In genomic region chr2:237671466-237672173, GRCh38 we compare ENCODE assay signal across 25 cellular contexts. TPM values are rescaled to one million over a fixed set of nuclear protein-coding genes. Genes with fewer than 3 reads are reported as not detected.
DNase-seq lines count a peak whose midpoint lies in the region; ATAC-seq and TF ChIP-seq lines count a peak whose summit lies in the region.
"Had no signal": no experiment of that assay in that cellular context is flagged by ENCODE, and none has a peak within 500 bp of the region (broad histone marks: within the 10 kb centered on the region; RNA-seq: fewer than 3 reads in every experiment).

No MANE protein-coding gene starts in this region.

- H3K4me3 Mint-ChIP-seq in endothelial cell (ENCODE audit: unreplicated experiment) = peak overlapping the region; percentile 51
- H3K4me3 Mint-ChIP-seq: activated CD4-positive, alpha-beta memory T cell treated with anti-CD3 and anti-CD28 coated beads, Interleukin-2, amount 10 ng/mL, durations not matched to agents 7 days and 5 days; activated naive CD4-positive, alpha-beta T cell treated with anti-CD3 and anti-CD28 coated beads for 36 hours; CD4-positive, alpha-beta T cell; T-cell had no signal

- TF ChIP-seq CTCF in right atrium auricular region (IDR thresholded peaks at IDR 0.05) (no peak), endothelial cell (IDR thresholded peaks at IDR 0.05; ENCODE audit: unreplicated experiment) (no peak), sigmoid colon (IDR thresholded peaks at IDR 0.05) (no peak), thyroid gland (IDR thresholded peaks at IDR 0.05) (no peak)

- H3K4me1 Mint-ChIP-seq in endothelial cell (ENCODE audit: unreplicated experiment) = peaks cover 47% of the 10 kb centered on the region

- peaks cover 12% of the 10 kb centered on the region for H3K36me3 Mint-ChIP-seq in endothelial cell (ENCODE audit: low read depth, unreplicated experiment)
- H3K36me3 Mint-ChIP-seq: T-cell had no signal

- peak overlapping the region; percentile 76 to 79 for H3K27ac ChIP-seq in right atrium auricular region
- H3K27ac ChIP-seq in sigmoid colon = peak overlapping the region in 3 of 4 donors; percentile 62 to 74 (median 72)
- H3K27ac ChIP-seq in thyroid gland = no peak overlapping the region
- H3K27ac ChIP-seq: hepatocyte, WERI-Rb-1 had no signal

- no peak for ATAC-seq in left cardiac atrium
- ATAC-seq: T-cell had no signal

- H3K9me3 ChIP-seq in right atrium auricular region (no peaks in the 10 kb centered on the region), sigmoid colon (no peaks in the 10 kb centered on the region), thyroid gland (no peaks in the 10 kb centered on the region)

- H3K36me3 ChIP-seq in right atrium auricular region (no peaks in the 10 kb centered on the region), sigmoid colon (no peaks in the 10 kb centered on the region), thyroid gland (no peaks in the 10 kb centered on the region)
- H3K36me3 ChIP-seq: WERI-Rb-1 had no signal

- WGBS in sigmoid colon, 2 donors = 84 to 89% methylated on average over 7 of the region's 7 CpGs
- WGBS in thyroid gland, 2 donors = 82 to 91% methylated on average over 7 of the region's 7 CpGs

- H3K4me3 ChIP-seq in right atrium auricular region (no peak overlapping the region), sigmoid colon (no peak overlapping the region), thyroid gland (replicated peaks in 1 of 3) (no peak overlapping the region)
- H3K4me3 ChIP-seq: hepatocyte had no signal

- intact Hi-C loops in left cardiac atrium (cut with DNase I) = loop anchor here (2.0 to 5.0 kb wide), 2 partner anchors 73 to 76 kb away; no protein-coding TSS in a partner anchor
- intact Hi-C loops in sigmoid colon (cut with DNase I) = loop anchor here (5.0 kb wide), 1 partner anchor 71 kb away; no protein-coding TSS in a partner anchor
- intact Hi-C loops in thyroid gland (cut with DNase I) = loop anchor here (5.0 kb wide), 1 partner anchor 76 kb away; no protein-coding TSS in a partner anchor

- TF ChIP-seq EP300 in sigmoid colon (IDR thresholded peaks at IDR 0.05) = no peak

- H3K27me3 Mint-ChIP-seq in endothelial cell (ENCODE audit: unreplicated experiment) = peaks cover 21% of the 10 kb centered on the region

- H3K4me1 ChIP-seq in right atrium auricular region (peaks cover 0 to 71% of the 10 kb centered on the region in 2 donors), sigmoid colon (peaks cover 0 to 50% (median 39%) of the 10 kb centered on the region in 4 donors), thyroid gland (peaks cover 11 to 25% of the 10 kb centered on the region in 2 donors)

- H3K27ac Mint-ChIP-seq in endothelial cell (ENCODE audit: unreplicated experiment) = no peak overlapping the region
- H3K27ac Mint-ChIP-seq: activated CD4-positive, alpha-beta memory T cell treated with anti-CD3 and anti-CD28 coated beads, Interleukin-2, amount 10 ng/mL, durations not matched to agents 7 days and 5 days; activated naive CD4-positive, alpha-beta T cell treated with anti-CD3 and anti-CD28 coated beads for 36 hours had no signal

- DNase-seq in right atrium auricular region (ENCODE audit: low spot score) = no peak
- DNase-seq in left cardiac atrium = no peak
- DNase-seq in endothelial cell (ENCODE audit: low spot score) = no peak
- peak; percentile 58 for DNase-seq in sigmoid colon
- no peak for DNase-seq in stimulated activated CD8-positive, alpha-beta memory T cell treated with anti-CD3 and anti-CD28 coated beads, Interleukin-4, amount 100 ng/mL, for 48 hours
- DNase-seq in thyroid gland = no peak
- DNase-seq in NCI-H446 (lab: John Stamatoyannopoulos, UW) = no peak
- DNase-seq in NCI-H1092 (lab: John Stamatoyannopoulos, UW) = no peak
- DNase-seq: ACHN; activated CD4-positive, alpha-beta memory T cell treated with anti-CD3 and anti-CD28 coated beads, Interleukin-2, amount 10 ng/mL, durations not matched to agents 7 days and 5 days; activated naive CD4-positive, alpha-beta T cell treated with anti-CD3 and anti-CD28 coated beads for 36 hours; activated T-cell treated with anti-CD3 and anti-CD28 coated beads, Interleukin-2, amount 50 U/mL, for 1 hour; aorta; CD4-positive, alpha-beta T cell; DND-41; GOT3; islet precursor cell; midbrain; NCI-H2029; occipital lobe; SHP77 treated with DMSO at 0.1 percent for 48 hours; stimulated activated CD4-positive, alpha-beta T cell treated with anti-CD3 and anti-CD28 coated beads, Interleukin-4, amount 100 ng/mL, for 1 hour; T-cell; WERI-Rb-1 had no signal

- TF ChIP-seq POLR2A in sigmoid colon (IDR thresholded peaks at IDR 0.05) = no peak
- no peak for TF ChIP-seq POLR2A in thyroid gland (IDR thresholded peaks at IDR 0.05)

- H3K9me3 Mint-ChIP-seq in endothelial cell (ENCODE audit: unreplicated experiment) = no peaks in the 10 kb centered on the region
- H3K9me3 Mint-ChIP-seq: activated CD4-positive, alpha-beta memory T cell treated with anti-CD3 and anti-CD28 coated beads, Interleukin-2, amount 10 ng/mL, durations not matched to agents 7 days and 5 days; activated naive CD4-positive, alpha-beta T cell treated with anti-CD3 and anti-CD28 coated beads for 36 hours; CD4-positive, alpha-beta T cell; T-cell had no signal

- H3K27me3 ChIP-seq in right atrium auricular region (no peaks in the 10 kb centered on the region), sigmoid colon (no peaks in the 10 kb centered on the region), thyroid gland (no peaks in the 10 kb centered on the region)
- H3K27me3 ChIP-seq: hepatocyte had no signal

RNA-seq across cellular contexts. Expression of gene LRRFIP1, which starts 44.2 kb away (rescaled TPM):
- total RNA-seq in right atrium auricular region = 10 to 100 TPM; 71.2 to 88.5 TPM
- total RNA-seq in left cardiac atrium = 10 to 100 TPM; 69.3 to 99.6 TPM
- total RNA-seq in endothelial cell (ENCODE audit: unreplicated experiment) = 105 TPM
- total RNA-seq in sigmoid colon = 100 to 1,000 TPM; 112 to 185 (median 136) TPM
- 10 to 100 TPM; 42.0 to 73.8 (median 63.3) TPM for polyA plus RNA-seq in sigmoid colon
- total RNA-seq in thyroid gland = 100 to 1,000 TPM in 2 of 4 donors, 10 to 100 TPM in 2; 76.1 to 113 (median 96.6) TPM

Comparison
In these comparisons a context has a peak if more than half of its experiments do, and no peak if none do; other contexts are left out.
1. H3K27ac ChIP-seq: peak in right atrium auricular region (2 of 2) and sigmoid colon (3 of 4); none in thyroid gland (0 of 3).